Comparison of ENCODE assay signal across 8 cellular contexts in the genomic region with DNA sequence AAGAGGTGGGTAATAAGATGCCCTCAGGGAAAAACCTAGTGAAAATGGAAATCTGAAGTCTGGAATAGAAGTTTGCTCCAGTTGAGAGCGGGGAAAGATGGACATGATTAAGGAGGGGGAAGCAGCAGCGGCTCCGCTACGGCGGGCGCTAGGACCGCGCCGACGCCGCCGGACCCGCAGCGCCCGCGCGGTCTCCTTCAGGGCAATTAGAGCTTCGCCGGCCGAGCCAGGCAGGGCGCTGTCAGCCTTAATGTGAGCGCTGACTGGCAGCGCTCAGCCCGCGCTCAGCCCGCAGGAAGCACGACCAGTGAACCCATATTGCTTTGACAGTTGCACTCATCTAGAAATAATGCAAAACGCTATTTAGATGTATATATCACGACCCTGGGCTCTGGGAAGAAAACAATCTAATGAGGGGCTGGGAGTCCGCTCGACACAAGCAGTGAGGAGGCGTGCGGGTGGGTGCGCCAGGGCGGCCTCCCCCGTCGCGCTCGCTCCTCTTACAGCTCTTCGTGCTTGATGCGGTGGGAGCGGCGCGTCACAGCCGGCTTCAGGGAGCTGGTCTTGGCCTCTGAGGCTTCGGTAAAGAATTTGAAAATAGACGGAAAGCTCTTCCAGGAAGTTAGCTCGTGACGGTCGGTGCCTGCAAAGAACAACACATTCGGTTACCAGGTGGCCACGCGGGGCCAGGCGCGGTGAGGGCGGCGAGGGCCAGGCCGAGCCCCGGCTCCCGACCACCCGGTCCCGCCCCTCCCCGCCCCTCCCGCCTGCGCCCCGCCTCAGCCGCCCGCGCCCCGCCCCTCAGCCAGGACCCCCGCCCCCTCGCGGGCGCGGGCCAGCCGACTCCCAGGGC. TPM values are rescaled to one million over a fixed set of nuclear protein-coding genes. Genes with fewer than 3 reads are reported as not detected.
DNase-seq lines count a peak whose midpoint lies in the region; ATAC-seq and TF ChIP-seq lines count a peak whose summit lies in the region.

No MANE protein-coding gene starts in this region.

- DNase-seq in HFFc6: peak; percentile 45
- peak; percentile 81 for DNase-seq in MM.1S
- DNase-seq in SK-N-DZ (ENCODE audit: low spot score): peak; percentile 85
- peak; percentile 61 for DNase-seq in amniotic epithelial cell (ENCODE audit: low read depth)
- peak; percentile 78 for DNase-seq in left cardiac atrium
- DNase-seq in posterior cingulate gyrus: peak; percentile 57 to 96 (median 78)
- no peak for DNase-seq in NK-92 (lab: John Stamatoyannopoulos, UW; ENCODE audit: unreplicated experiment)

- peak overlapping the region; percentile 75 for H3K4me3 ChIP-seq in MM.1S (ENCODE audit: low read length)

- H3K4me1 Mint-ChIP-seq in HFFc6 (ENCODE audit: low read depth): peaks cover 25% of the 10 kb centered on the region

- H3K36me3 Mint-ChIP-seq in HFFc6 (ENCODE audit: low read depth): no peaks in the 10 kb centered on the region

- peak overlapping the region; percentile 95 for H2AFZ ChIP-seq in MM.1S (ENCODE audit: low read length)

- H3K4me3 Mint-ChIP-seq in HFFc6: peak overlapping the region; percentile 91

- H3K27ac ChIP-seq in MM.1S (ENCODE audit: low read length): no peak overlapping the region

- peak; percentile 93 to 94 for ATAC-seq in left cardiac atrium

- H3K27me3 ChIP-seq in MM.1S (replicated peaks; ENCODE audit: insufficient read depth, low read length): no peaks in the 10 kb centered on the region

- H3K4me2 ChIP-seq in MM.1S (ENCODE audit: low read depth, low read length): peak overlapping the region; percentile 95

- H4K20me1 ChIP-seq in MM.1S (ENCODE audit: insufficient read depth, low read length): no peaks in the 10 kb centered on the region

- H3K4me1 ChIP-seq in MM.1S (ENCODE audit: low read length): peaks cover 10% of the 10 kb centered on the region

- H3K27ac Mint-ChIP-seq in HFFc6: peak overlapping the region; percentile 79

- peaks cover 3% of the 10 kb centered on the region for H3K27me3 Mint-ChIP-seq in HFFc6 (ENCODE audit: insufficient read depth)

- no peaks in the 10 kb centered on the region for H3K79me2 ChIP-seq in MM.1S (ENCODE audit: low read length)

- no peaks in the 10 kb centered on the region for H3K9me3 ChIP-seq in MM.1S (replicated peaks; ENCODE audit: insufficient read depth, low read length)

- H3K9me3 Mint-ChIP-seq in HFFc6: no peaks in the 10 kb centered on the region

- peak overlapping the region; percentile 45; the same call in 1 of the 2 replicates for H3K9ac ChIP-seq in MM.1S (ENCODE audit: low read length)

- intact Hi-C loops in left cardiac atrium (cut with DNase I): loop anchor here in 1 of 2 donors (5.0 kb wide), 1 partner anchor 52 kb away; no protein-coding TSS in a partner anchor
- intact Hi-C loops in posterior cingulate gyrus (cut with DNase I): loop anchor here (2.0 kb wide), 1 partner anchor 36 kb away; no protein-coding TSS in a partner anchor

- no peaks in the 10 kb centered on the region for H3K9me2 ChIP-seq in MM.1S (replicated peaks; ENCODE audit: insufficient read depth, low read length)

- H3K36me3 ChIP-seq in MM.1S (replicated peaks; ENCODE audit: insufficient read depth, low read length): no peaks in the 10 kb centered on the region

- TF ChIP-seq CTCF in GM12873 (IDR thresholded peaks at IDR 0.05; ENCODE audit: insufficient read depth, low read depth, low read length, missing control alignments) (peak; percentile 27), HFFc6 (IDR thresholded peaks at IDR 0.05) (no peak), MM.1S (IDR thresholded peaks at IDR 0.05; ENCODE audit: low read length) (peak; percentile 26)

- H3F3A ChIP-seq in MM.1S (ENCODE audit: insufficient read depth, low read length): peaks cover 10% of the 10 kb centered on the region; the same call in 1 of the 2 replicates

RNA-seq across cellular contexts. Expression of a gene that starts 37.7 kb away (rescaled TPM):
- total RNA-seq in HFFc6 (2021; fragmentation: NEBNext Ultra II Directional; extraction: Animal tissue kit (Norgen Biotek cat#: 25700)): 10 to 100 TPM; 21.1 to 27.5 (median 23.6) TPM
- polyA plus RNA-seq in SK-N-DZ (2014; cell fraction: cytosol; rRNA removed): 2.9 and 6.9 TPM in 2 replicates
- 1.4 and 9.1 TPM in 2 replicates for polyA plus RNA-seq in SK-N-DZ (2014; cell fraction: nucleus; rRNA removed)
- total RNA-seq in left cardiac atrium: 10 to 100 TPM; 17.9 to 41.8 TPM

RNA-seq across cellular contexts. Expression of a gene that starts 39.7 kb away (rescaled TPM):
- total RNA-seq in HFFc6 (2021; fragmentation: NEBNext Ultra II Directional; extraction: Animal tissue kit (Norgen Biotek cat#: 25700)): 10 to 100 TPM; 22.9 to 26.2 (median 24.8) TPM
- polyA plus RNA-seq in SK-N-DZ (2014; cell fraction: cytosol; rRNA removed): 0.21 and 0.24 TPM in 2 replicates
- 2.0 TPM in 1 of 2 replicates, not detected in the other for polyA plus RNA-seq in SK-N-DZ (2014; cell fraction: nucleus; rRNA removed)
- 10 to 100 TPM; 10.5 to 11.9 TPM for total RNA-seq in left cardiac atrium
